Comparison of ENCODE assay signal across 8 cellular contexts in the genomic region with DNA sequence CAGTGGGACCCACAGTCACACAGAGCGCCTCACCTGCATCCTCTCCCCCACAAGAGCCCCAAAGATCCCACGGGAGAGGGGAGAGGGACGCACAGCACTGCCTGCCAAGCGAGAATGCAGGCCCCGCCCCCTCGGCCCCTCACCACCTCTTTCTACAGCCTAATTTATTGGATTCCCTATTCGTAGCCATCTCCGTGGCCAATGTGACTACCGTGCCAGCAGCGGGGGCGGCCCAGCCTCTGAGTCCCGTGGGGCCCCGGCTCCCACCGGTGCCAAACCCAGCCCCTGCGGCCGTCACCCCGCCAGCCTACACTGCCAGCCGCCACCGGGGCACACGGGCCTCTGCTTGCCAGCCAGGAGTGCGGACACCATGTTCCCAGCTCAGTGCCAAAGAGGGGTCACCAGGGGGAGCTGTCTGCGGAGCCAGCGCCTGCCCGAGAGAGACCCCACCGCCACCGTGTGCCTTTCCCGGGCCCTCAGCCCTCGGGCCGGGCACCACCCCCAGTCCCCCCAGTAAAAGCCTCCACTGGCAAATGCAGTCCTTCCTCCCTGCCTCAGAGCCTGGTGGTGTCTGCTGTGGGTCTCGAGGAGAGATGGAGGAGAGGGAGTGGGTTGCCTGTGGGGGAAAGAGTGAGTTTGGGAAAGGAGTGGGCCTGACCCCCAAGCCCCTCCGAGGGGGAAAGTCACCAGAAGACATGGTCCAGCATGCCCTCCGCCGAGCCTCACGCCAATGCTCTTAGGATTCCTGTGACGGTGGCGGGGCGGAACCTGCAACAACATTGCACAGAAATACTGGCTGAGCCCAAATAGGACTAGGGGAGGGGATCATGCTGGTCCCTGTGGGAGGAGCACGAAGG.
DNase-seq lines count a peak whose midpoint lies in the region; ATAC-seq and TF ChIP-seq lines count a peak whose summit lies in the region.
"Had no signal": no experiment of that assay in that cellular context is flagged by ENCODE, and none has a peak within 500 bp of the region (broad histone marks: within the 10 kb centered on the region; RNA-seq: fewer than 3 reads in every experiment).

No MANE protein-coding gene starts in this region.

- H3K27ac Mint-ChIP-seq in stimulated activated naive B cell treated with anti-CD40 and anti-IgM and Interleukin-4, amounts not matched to agents 10 μg/mL and 1 μg/mL and 100 μg/mL, for 72 hours, result peak overlapping the region; percentile 17

- no peaks in the 10 kb centered on the region for H3K9me3 Mint-ChIP-seq in stimulated activated naive B cell treated with anti-CD40 and anti-IgM and Interleukin-4, amounts not matched to agents 10 μg/mL and 1 μg/mL and 100 μg/mL, for 72 hours

- H3K36me3 Mint-ChIP-seq in stimulated activated naive B cell treated with anti-CD40 and anti-IgM and Interleukin-4, amounts not matched to agents 10 μg/mL and 1 μg/mL and 100 μg/mL, for 72 hours, result peaks cover 0 to 3% of the 10 kb centered on the region in 2 donors

- ATAC-seq in stimulated activated naive B cell treated with anti-CD40 and anti-IgM and Interleukin-4, amounts not matched to agents 10 μg/mL and 1 μg/mL and 100 μg/mL, for 72 hours (replicated peaks), result no peak
- ATAC-seq in GM18498 (IDR thresholded peaks at IDR 0.05; ENCODE audit: unreplicated experiment), result no peak

- no peak for TF ChIP-seq CTCF in GM10266 (IDR thresholded peaks at IDR 0.05; ENCODE audit: control insufficient read depth, insufficient read depth, low read depth, missing control alignments)

- peak overlapping the region in 1 of 2 donors; percentile 39 for H3K4me3 Mint-ChIP-seq in stimulated activated naive B cell treated with anti-CD40 and anti-IgM and Interleukin-4, amounts not matched to agents 10 μg/mL and 1 μg/mL and 100 μg/mL, for 72 hours

- H3K27me3 Mint-ChIP-seq in stimulated activated naive B cell treated with anti-CD40 and anti-IgM and Interleukin-4, amounts not matched to agents 10 μg/mL and 1 μg/mL and 100 μg/mL, for 72 hours, result peaks cover 0 to 3% of the 10 kb centered on the region in 2 donors

- DNase-seq in NCI-H1417 (lab: John Stamatoyannopoulos, UW) (peak in 2 of 3 experiments; percentile 75 to 76), NCI-H1417 treated with DMSO at 0.1 percent for 48 hours (lab: John Stamatoyannopoulos, UW) (no peak), ecto neural progenitor cell (ENCODE audit: low spot score) (peak; percentile 73), GM10266 (ENCODE audit: extremely low spot score) (no peak)
- DNase-seq in stimulated activated naive B cell treated with anti-CD40 and anti-IgM and Interleukin-4, amounts not matched to agents 10 μg/mL and 1 μg/mL and 100 μg/mL, for 72 hours, result no peak
- DNase-seq: 8988T; activated CD4-positive, alpha-beta T cell treated with anti-CD3 and anti-CD28 coated beads for 48 hours had no signal

- H3K4me1 Mint-ChIP-seq in stimulated activated naive B cell treated with anti-CD40 and anti-IgM and Interleukin-4, amounts not matched to agents 10 μg/mL and 1 μg/mL and 100 μg/mL, for 72 hours, result peaks cover 15 to 40% of the 10 kb centered on the region in 2 donors

Comparison
In these comparisons a context has a peak if more than half of its experiments do, and no peak if none do; other contexts are left out.
1. DNase-seq: peak in NCI-H1417 (2 of 3) and ecto neural progenitor cell (single experiment); none in NCI-H1417 treated with DMSO at 0.1 percent for 48 hours (single experiment), stimulated activated naive B cell treated with anti-CD40 and anti-IgM and Interleukin-4, amounts not matched to agents 10 μg/mL and 1 μg/mL and 100 μg/mL, for 72 hours (single experiment) and GM10266 (single experiment).